In genomic region chr12:52280319-52280795, GRCh38 we compare ENCODE assay signal across 9 cellular contexts. TPM values are rescaled to one million over a fixed set of nuclear protein-coding genes. Genes with fewer than 3 reads are reported as not detected.
A peak's percentile ranks its signal among the peaks of the same experiment; 100 is the strongest.
DNase-seq lines count a peak whose midpoint lies in the region; ATAC-seq and TF ChIP-seq lines count a peak whose summit lies in the region.
"Had no signal": no experiment of that assay in that cellular context is flagged by ENCODE, and none has a peak within 500 bp of the region (broad histone marks: within the 10 kb centered on the region; RNA-seq: fewer than 3 reads in every experiment).

No MANE protein-coding gene starts in this region.

- H3K36me3 ChIP-seq in PC-9 (ENCODE audit: low read depth) (no peaks in the 10 kb centered on the region), fibroblast of lung (ENCODE audit: control insufficient read depth, insufficient read depth, low read length) (no peaks in the 10 kb centered on the region)

- peak overlapping the region; percentile 60 for H3K9ac ChIP-seq in fibroblast of lung (ENCODE audit: insufficient read depth, low read length)

- H3K9me3 ChIP-seq in PC-9 (ENCODE audit: insufficient read depth, low read depth) (no peaks in the 10 kb centered on the region), fibroblast of lung (ENCODE audit: control insufficient read depth, insufficient read depth, low read depth, low read length) (no peaks in the 10 kb centered on the region)

- H3K4me2 ChIP-seq in PC-9 (peak overlapping the region; percentile 100), fibroblast of lung (ENCODE audit: extremely low read depth, insufficient read depth, low read length) (peak overlapping the region; percentile 60)

- CTCF ChIA-PET in PC-9 (lab: Charles Lee): interaction anchor here (0.7 to 3.7 kb wide), 7 partner anchors 26 to 606 kb away, joined by 3 to 23 read pairs (median 4); no protein-coding TSS in a partner anchor

- peak overlapping the region; percentile 40; the same call in 1 of the 2 replicates for H3K4me3 ChIP-seq in PC-9
- no peak overlapping the region for H3K4me3 ChIP-seq in fibroblast of lung (replicated peaks in 1 of 4; ENCODE audit: control extremely low read depth in 1 of 4, insufficient read depth in 1 of 4, low read depth in 3 of 4, low read length in 4 of 4)

- H3K4me1 ChIP-seq in PC-9 (replicated peaks; ENCODE audit: insufficient read depth) (peaks cover 76% of the 10 kb centered on the region), fibroblast of lung (ENCODE audit: control insufficient read depth, extremely low read depth, insufficient read depth, low read length) (peaks cover 25% of the 10 kb centered on the region)

- intact Hi-C loops in PC-9 (cut with micrococcal nuclease; ENCODE audit: unreplicated experiment): loop anchor here (1.0 to 5.0 kb wide), 7 partner anchors 47 to 692 kb away; no protein-coding TSS in a partner anchor

- ATAC-seq in GM19452 (IDR thresholded peaks at IDR 0.05; ENCODE audit: unreplicated experiment): no peak
- ATAC-seq: T-cell had no signal

- no peaks in the 10 kb centered on the region for H4K20me1 ChIP-seq in PC-9 (ENCODE audit: insufficient read depth)
- H4K20me1 ChIP-seq in fibroblast of lung (ENCODE audit: control insufficient read depth, extremely low read depth, insufficient read depth, low read length): no peaks in the 10 kb centered on the region

- H3K79me2 ChIP-seq in PC-9 (ENCODE audit: low read depth) (no peaks in the 10 kb centered on the region), fibroblast of lung (ENCODE audit: control insufficient read depth, insufficient read depth, low read length) (no peaks in the 10 kb centered on the region)

- TF ChIP-seq CTCF in PC-9 (conservative IDR thresholded peaks at IDR 0.05) (no peak), fibroblast of lung (conservative IDR thresholded peaks at IDR 0.05 in 1 of 2, IDR thresholded peaks at IDR 0.05 in 1 of 2; ENCODE audit: low read depth in 1 of 2, low read length in 2 of 2) (no peak), GM13977 (IDR thresholded peaks at IDR 0.05; ENCODE audit: extremely low read depth, insufficient read depth, missing control alignments) (no peak)

- H3K9me2 ChIP-seq in PC-9 (ENCODE audit: insufficient read depth): no peaks in the 10 kb centered on the region

- H2AFZ ChIP-seq in PC-9: no peak overlapping the region
- H2AFZ ChIP-seq in fibroblast of lung (ENCODE audit: low read length): no peak overlapping the region

- DNase-seq in GM03348 (ENCODE audit: low spot score): peak; percentile 87
- DNase-seq in PC-9: peak; percentile 93 to 99
- peak; percentile 95 to 98 for DNase-seq in fibroblast of lung (ENCODE audit: low read depth in 2 of 2)
- DNase-seq in renal cortical epithelial cell (ENCODE audit: low read depth): peak; percentile 94
- no peak for DNase-seq in putamen (ENCODE audit: low spot score)
- no peak for DNase-seq in GM13977 (ENCODE audit: low spot score)
- DNase-seq in NCI-H2171 (lab: John Stamatoyannopoulos, UW): no peak
- DNase-seq: T-cell had no signal

- H3F3A ChIP-seq in PC-9 (ENCODE audit: insufficient read depth, low read depth): peaks cover 54% of the 10 kb centered on the region

- in situ Hi-C loops in GM13977 (cut with MboI; ENCODE audit: low pct_unique_long_range_greater_than_20kb, low sequenced_read_pairs, unreplicated experiment): no loop called here

- BruUV-seq in PC-9 (replicated peaks; lab: Mats Ljungman, UMichigan): no TSS peak

- POLR2A ChIA-PET in PC-9 (lab: Charles Lee; ENCODE audit: unreplicated experiment): interaction anchor here (0.5 to 4.0 kb wide), 18 partner anchors 12 to 647 kb away, joined by 3 to 51 read pairs (median 4); partner anchors contain the start of gene KRT80

- H3K27me3 ChIP-seq in PC-9 (ENCODE audit: insufficient read depth, low read depth): no peaks in the 10 kb centered on the region
- H3K27me3 ChIP-seq in fibroblast of lung (ENCODE audit: control insufficient read depth, insufficient read depth, low read length): no peaks in the 10 kb centered on the region

- peak overlapping the region; percentile 100 for H3K27ac ChIP-seq in PC-9
- peak overlapping the region; percentile 98 for H3K27ac ChIP-seq in fibroblast of lung (ENCODE audit: insufficient read depth, low read length)

RNA-seq across cellular contexts. Expression of gene KRT86, which starts 5.9 kb away (rescaled TPM):
- total RNA-seq in PC-9 (2021): 2.7 and 5.7 TPM in 2 replicates
- 0.17 TPM in 1 of 2 replicates, not detected in the other for total RNA-seq in fibroblast of lung
- 0.02 TPM in 1 of 2 replicates, not detected in the other for polyA plus RNA-seq in fibroblast of lung
- polyA plus RNA-seq in fibroblast of lung (2012): not detected in 2 replicates
- not detected in 2 replicates for polyA minus RNA-seq in fibroblast of lung (ENCODE audit: low replicate concordance)
- 0.05 and 2.4 TPM in 2 replicates for total RNA-seq in renal cortical epithelial cell

RNA-seq across cellular contexts. Expression of gene KRT81, which starts 11.0 kb away (rescaled TPM):
- total RNA-seq in PC-9 (2021) (2.5 and 4.3 TPM in 2 replicates), fibroblast of lung (not detected in 2 replicates), renal cortical epithelial cell (48.3 TPM in 1 of 2 replicates, not detected in the other)
- not detected in 2 replicates for polyA plus RNA-seq in fibroblast of lung
- not detected in 2 replicates for polyA plus RNA-seq in fibroblast of lung (2012)
- polyA minus RNA-seq in fibroblast of lung (ENCODE audit: low replicate concordance): not detected in 2 replicates

RNA-seq across cellular contexts. Expression of gene KRT83, which starts 40.8 kb away (rescaled TPM):
- total RNA-seq in PC-9 (2021) (0.43 TPM in 1 of 2 replicates, not detected in the other), fibroblast of lung (not detected in 2 replicates), renal cortical epithelial cell (not detected in 2 replicates)
- not detected in 2 replicates for polyA plus RNA-seq in fibroblast of lung
- polyA plus RNA-seq in fibroblast of lung (2012): not detected in 2 replicates
- polyA minus RNA-seq in fibroblast of lung (ENCODE audit: low replicate concordance): not detected in 2 replicates
- total RNA-seq: T-cell had no signal

RNA-seq across cellular contexts. Expression of gene KRT7, which starts 47.3 kb away (rescaled TPM):
- 3,783 and 4,555 TPM in 2 replicates for total RNA-seq in PC-9 (2021)
- total RNA-seq in fibroblast of lung: 3.1 and 3.5 TPM in 2 replicates
- 3.1 and 8.6 TPM in 2 replicates for polyA plus RNA-seq in fibroblast of lung
- polyA plus RNA-seq in fibroblast of lung (2012): 2.6 and 11.8 TPM in 2 replicates
- polyA minus RNA-seq in fibroblast of lung (ENCODE audit: low replicate concordance): 25.5 and 29.2 TPM in 2 replicates
- 124 and 2,408 TPM in 2 replicates for total RNA-seq in renal cortical epithelial cell

Comparison
In these comparisons a context has a peak if more than half of its experiments do, and no peak if none do; other contexts are left out.
1. DNase-seq: peak in GM03348 (single experiment), PC-9 (2 of 2), fibroblast of lung (2 of 2) and renal cortical epithelial cell (single experiment); none in putamen (single experiment), GM13977 (single experiment) and NCI-H2171 (single experiment).